In genomic region chr12:45433441-45433868, GRCh38 we compare ENCODE assay signal across 22 cellular contexts.
DNase-seq lines count a peak whose midpoint lies in the region; ATAC-seq, FAIRE-seq and TF ChIP-seq lines count a peak whose summit lies in the region.
"Had no signal": no experiment of that assay in that cellular context is flagged by ENCODE, and none has a peak within 500 bp of the region (broad histone marks: within the 10 kb centered on the region; RNA-seq: fewer than 3 reads in every experiment).

No MANE protein-coding gene starts in this region.

- H3K4me1 Mint-ChIP-seq in activated naive CD8-positive, alpha-beta T cell treated with anti-CD3 and anti-CD28 coated beads for 36 hours = peaks cover 11% of the 10 kb centered on the region
- H3K4me1 Mint-ChIP-seq: B cell, T-cell had no signal

- H3K27me3 ChIP-seq in HepG2 (ENCODE audit: control insufficient read depth in 1 of 2, insufficient read depth in 2 of 2, low read length in 2 of 2) (no peaks in the 10 kb centered on the region), right lobe of liver (no peaks in the 10 kb centered on the region), lower lobe of right lung (ENCODE audit: low read depth) (no peaks in the 10 kb centered on the region), aorta (ENCODE audit: control insufficient read depth in 1 of 2, insufficient read depth in 2 of 2, low read length in 1 of 2) (no peaks in the 10 kb centered on the region)
- H3K27me3 ChIP-seq: brain microvascular endothelial cell, colonic mucosa had no signal

- H2AFZ ChIP-seq in HepG2 (ENCODE audit: low read length) = no peak overlapping the region

- H3K9me3 Mint-ChIP-seq in activated naive CD8-positive, alpha-beta T cell treated with anti-CD3 and anti-CD28 coated beads for 36 hours = no peaks in the 10 kb centered on the region
- H3K9me3 Mint-ChIP-seq: activated CD4-positive, alpha-beta T cell treated with anti-CD3 and anti-CD28 coated beads, Interleukin-2, amount 10 ng/mL, durations not matched to agents 24 days and 14 days; activated naive CD8-positive, alpha-beta T cell treated with anti-CD3 and anti-CD28 coated beads, Interleukin-2, amount 10 ng/mL, durations not matched to agents 7 days and 5 days; activated T-helper 17 cell treated with anti-CD3 and anti-CD28 coated beads, Interleukin-2, amount 50 U/mL, for 72 hours; T-cell had no signal

- POLR2A ChIA-PET in HepG2 (lab: Yijun Ruan, JAX) = no interaction called here

- TF ChIP-seq POLR2A in HepG2 (IDR thresholded peaks at IDR 0.05; ENCODE audit: insufficient read depth in 1 of 2, low read depth in 2 of 2, low read length in 2 of 2) (no peak), right lobe of liver (IDR thresholded peaks at IDR 0.05) (no peak)

- TF ChIP-seq CTCF in HepG2 (CRISPR knock-in tag; IDR thresholded peaks at IDR 0.05) (no peak), right lobe of liver (IDR thresholded peaks at IDR 0.05) (no peak), lower lobe of right lung (IDR thresholded peaks at IDR 0.05) (no peak)

- no peak for FAIRE-seq in HepG2 (lab: Jason Lieb, UNC)
- FAIRE-seq: urothelium cell line had no signal

- 66% methylated on average over 6 of the region's 6 CpGs for WGBS in HepG2 (ENCODE audit: low lambda C conversion rate)
- 100% methylated on average over 1 of the region's 6 CpGs for WGBS in right lobe of liver (ENCODE audit: insufficient coverage, low coverage, low lambda C conversion rate, missing lambda C conversion rate)
- 65 to 66% methylated on average over 6 of the region's 6 CpGs for WGBS in aorta, 2 donors

- no peaks in the 10 kb centered on the region for H3K79me2 ChIP-seq in HepG2 (ENCODE audit: insufficient read depth, low read length)

- no peak for TF ChIP-seq RAD21 in HepG2 (CRISPR knock-in tag; IDR thresholded peaks at IDR 0.05)

- intact Hi-C loops in HepG2 (cut with micrococcal nuclease; ENCODE audit: unreplicated experiment) = no loop called here
- intact Hi-C loops in right lobe of liver (cut with DNase I) = no loop called here
- intact Hi-C loops in lower lobe of right lung (cut with DNase I) = no loop called here
- intact Hi-C loops in aorta (cut with DNase I) = no loop called here

- H3K4me1 ChIP-seq in HepG2 (ENCODE audit: insufficient read depth, low read length) (peaks cover 7% of the 10 kb centered on the region), right lobe of liver (no peaks in the 10 kb centered on the region), lower lobe of right lung (no peaks in the 10 kb centered on the region), aorta (ENCODE audit: control insufficient read depth in 1 of 2, insufficient read depth in 2 of 2, low read length in 2 of 2) (peaks cover 0 to 4% of the 10 kb centered on the region in 2 donors)
- H3K4me1 ChIP-seq: colonic mucosa had no signal

- H3K9me3 ChIP-seq in HepG2 (ENCODE audit: low read length) (no peaks in the 10 kb centered on the region), right lobe of liver (no peaks in the 10 kb centered on the region), lower lobe of right lung (no peaks in the 10 kb centered on the region), aorta (ENCODE audit: control insufficient read depth, low read length) (peaks cover 1% of the 10 kb centered on the region)
- H3K9me3 ChIP-seq: colonic mucosa, left ventricle myocardium inferior, mucosa of descending colon had no signal

- BruUV-seq in HepG2 (replicated peaks; lab: Mats Ljungman, UMichigan) = no TSS peak

- no peak overlapping the region for H3K27ac Mint-ChIP-seq in activated naive CD8-positive, alpha-beta T cell treated with anti-CD3 and anti-CD28 coated beads for 36 hours
- H3K27ac Mint-ChIP-seq: activated CD4-positive, alpha-beta T cell treated with anti-CD3 and anti-CD28 coated beads, Interleukin-2, amount 10 ng/mL, durations not matched to agents 24 days and 14 days; activated naive CD8-positive, alpha-beta T cell treated with anti-CD3 and anti-CD28 coated beads, Interleukin-2, amount 10 ng/mL, durations not matched to agents 7 days and 5 days; activated T-helper 17 cell treated with anti-CD3 and anti-CD28 coated beads, Interleukin-2, amount 50 U/mL, for 72 hours; B cell; T-cell had no signal

- H3K4me2 ChIP-seq in HepG2 (ENCODE audit: low read depth, low read length) = no peak overlapping the region

- H3K4me3 ChIP-seq in HepG2 (replicated peaks in 1 of 3; ENCODE audit: insufficient read depth in 1 of 3, low read depth in 2 of 3, low read length in 3 of 3) (no peak overlapping the region), right lobe of liver (no peak overlapping the region), lower lobe of right lung (no peak overlapping the region), aorta (ENCODE audit: low read length in 2 of 2) (no peak overlapping the region)
- H3K4me3 ChIP-seq: colonic mucosa, left ventricle myocardium inferior, mucosa of descending colon had no signal

- TF ChIP-seq EP300 in HepG2 (IDR thresholded peaks at IDR 0.05; ENCODE audit: low read depth in 2 of 2, low read length in 2 of 2) (no peak), HepG2 (CRISPR knock-in tag; IDR thresholded peaks at IDR 0.05; ENCODE audit: borderline replicate concordance) (no peak)

- H4K20me1 ChIP-seq in HepG2 (ENCODE audit: insufficient read depth, low read length) = no peaks in the 10 kb centered on the region

- peaks cover 20% of the 10 kb centered on the region for H3K36me3 Mint-ChIP-seq in activated naive CD8-positive, alpha-beta T cell treated with anti-CD3 and anti-CD28 coated beads for 36 hours

- no peak overlapping the region for H3K4me3 Mint-ChIP-seq in activated naive CD8-positive, alpha-beta T cell treated with anti-CD3 and anti-CD28 coated beads for 36 hours
- H3K4me3 Mint-ChIP-seq: activated CD4-positive, alpha-beta T cell treated with anti-CD3 and anti-CD28 coated beads, Interleukin-2, amount 10 ng/mL, durations not matched to agents 24 days and 14 days; activated naive CD8-positive, alpha-beta T cell treated with anti-CD3 and anti-CD28 coated beads, Interleukin-2, amount 10 ng/mL, durations not matched to agents 7 days and 5 days; activated T-helper 17 cell treated with anti-CD3 and anti-CD28 coated beads, Interleukin-2, amount 50 U/mL, for 72 hours; B cell; T-cell had no signal

- H3K36me3 ChIP-seq in HepG2 (replicated peaks in 1 of 2; ENCODE audit: control insufficient read depth in 1 of 2, insufficient read depth in 2 of 2, low read length in 2 of 2) (peaks cover 2 to 18% of the 10 kb centered on the region in 2 experiments; a peak in 3 of 5 replicates), right lobe of liver (peaks cover 0 to 5% (median 4%) of the 10 kb centered on the region in 4 donors), lower lobe of right lung (peaks cover 30% of the 10 kb centered on the region), aorta (ENCODE audit: control insufficient read depth in 1 of 2, insufficient read depth in 2 of 2, low read length in 1 of 2) (peaks cover 0 to 6% of the 10 kb centered on the region in 2 donors)
- H3K36me3 ChIP-seq: colonic mucosa had no signal

- DNase-seq in HepG2 (ENCODE audit: low spot score) = peak; percentile 4
- DNase-seq in right lobe of liver = no peak
- DNase-seq in glomerular visceral epithelial cell (ENCODE audit: extremely low spot score) = peak; percentile 67
- DNase-seq in lower lobe of right lung = no peak
- no peak for DNase-seq in activated naive CD8-positive, alpha-beta T cell treated with anti-CD3 and anti-CD28 coated beads for 36 hours
- no peak for DNase-seq in stimulated activated CD4-positive, alpha-beta T cell treated with anti-CD3 and anti-CD28 coated beads, Interleukin-4, amount 100 ng/mL, for 1 hour
- no peak for DNase-seq in aorta
- DNase-seq: 8988T; activated CD4-positive, alpha-beta T cell treated with anti-CD3 and anti-CD28 coated beads, Interleukin-2, amount 10 ng/mL, durations not matched to agents 24 days and 14 days; activated naive CD8-positive, alpha-beta T cell treated with anti-CD3 and anti-CD28 coated beads, Interleukin-2, amount 10 ng/mL, durations not matched to agents 7 days and 5 days; brain microvascular endothelial cell; colonic mucosa; KBM-7; left ventricle myocardium inferior; mucosa of descending colon; NCI-H1694; NCI-H345; T-cell had no signal

- no peak overlapping the region for H3K9ac ChIP-seq in HepG2 (ENCODE audit: insufficient read depth, low read depth, low read length)

- H3K27me3 Mint-ChIP-seq in activated naive CD8-positive, alpha-beta T cell treated with anti-CD3 and anti-CD28 coated beads for 36 hours = no peaks in the 10 kb centered on the region
- H3K27me3 Mint-ChIP-seq: activated CD4-positive, alpha-beta T cell treated with anti-CD3 and anti-CD28 coated beads, Interleukin-2, amount 10 ng/mL, durations not matched to agents 24 days and 14 days; activated naive CD8-positive, alpha-beta T cell treated with anti-CD3 and anti-CD28 coated beads, Interleukin-2, amount 10 ng/mL, durations not matched to agents 7 days and 5 days; activated T-helper 17 cell treated with anti-CD3 and anti-CD28 coated beads, Interleukin-2, amount 50 U/mL, for 72 hours; B cell; T-cell had no signal

- in situ Hi-C loops in HepG2 (cut with HindIII; ENCODE audit: extremely low pct_ligation_motif_present, low pct_unique_long_range_greater_than_20kb) = no loop called here

- ATAC-seq in HepG2 (peak; percentile 56), right lobe of liver (no peak), lower lobe of right lung (peak; percentile 31 to 47), aorta (ENCODE audit: low FRiP score) (no peak), GM19351 (IDR thresholded peaks at IDR 0.05; ENCODE audit: unreplicated experiment) (no peak)
- ATAC-seq: activated T-helper 17 cell treated with anti-CD3 and anti-CD28 coated beads, Interleukin-2, amount 50 U/mL, for 72 hours; mucosa of descending colon; T-cell had no signal

- no peak overlapping the region for H3K27ac ChIP-seq in HepG2 (ENCODE audit: extremely low read length, insufficient read depth, low read length)
- H3K27ac ChIP-seq in right lobe of liver = no peak overlapping the region
- H3K27ac ChIP-seq in lower lobe of right lung = no peak overlapping the region
- no peak overlapping the region for H3K27ac ChIP-seq in aorta (ENCODE audit: low read depth in 1 of 2, low read length in 2 of 2)
- H3K27ac ChIP-seq: brain microvascular endothelial cell, colonic mucosa, left ventricle myocardium inferior had no signal

- CTCF ChIA-PET in HepG2 (lab: Yijun Ruan, JAX; ENCODE audit: low intra/inter-chr PET ratio, low total read pairs) = no interaction called here

TF ChIP-seq in HepG2, 621 proteins besides CTCF, POLR2A, EP300 and RAD21 (continues in another document):
- TF ChIP-seq ELF1 (CRISPR knock-in tag; IDR thresholded peaks at IDR 0.05) (no peak), POGZ (CRISPR knock-in tag; IDR thresholded peaks at IDR 0.05) (no peak), HOXA5 (CRISPR knock-in tag; IDR thresholded peaks at IDR 0.05) (no peak), ZNF33A (CRISPR knock-in tag; IDR thresholded peaks at IDR 0.05; ENCODE audit: borderline replicate concordance) (no peak), TP53 (CRISPR knock-in tag; conservative IDR thresholded peaks at IDR 0.05) (no peak), RCOR2 (CRISPR knock-in tag; IDR thresholded peaks at IDR 0.05) (no peak), ZNF720 (CRISPR knock-in tag; IDR thresholded peaks at IDR 0.05) (no peak), MAF1 (CRISPR knock-in tag; IDR thresholded peaks at IDR 0.05; ENCODE audit: borderline replicate concordance) (no peak)

Comparison
In these comparisons a context has a peak if more than half of its experiments do, and no peak if none do; other contexts are left out.
1. ATAC-seq: peak in HepG2 (single experiment) and lower lobe of right lung (2 of 2); none in right lobe of liver (0 of 4), aorta (single experiment) and GM19351 (single experiment).
2. DNase-seq: peak in HepG2 (single experiment) and glomerular visceral epithelial cell (single experiment); none in right lobe of liver (0 of 3), lower lobe of right lung (single experiment), activated naive CD8-positive, alpha-beta T cell treated with anti-CD3 and anti-CD28 coated beads for 36 hours (single experiment), stimulated activated CD4-positive, alpha-beta T cell treated with anti-CD3 and anti-CD28 coated beads, Interleukin-4, amount 100 ng/mL, for 1 hour (single experiment) and aorta (0 of 2).